9 cellular contexts compared by ENCODE assay signal in the genomic region with DNA sequence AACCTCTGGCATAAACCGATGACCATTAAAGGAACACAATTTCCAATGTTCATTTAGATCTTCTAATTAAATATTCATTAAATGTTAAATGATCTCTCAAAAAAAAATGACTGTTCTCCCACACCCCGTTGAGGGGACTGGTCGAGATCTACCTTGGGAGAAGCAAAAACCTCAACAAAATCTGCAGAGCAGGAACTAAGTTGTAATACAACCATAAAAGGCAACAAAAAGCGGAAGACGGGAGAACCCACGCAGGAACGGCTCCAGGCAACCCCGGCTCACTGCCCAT. TPM values are rescaled to one million over a fixed set of nuclear protein-coding genes. Genes with fewer than 3 reads are reported as not detected.
DNase-seq lines count a peak whose midpoint lies in the region; ATAC-seq and TF ChIP-seq lines count a peak whose summit lies in the region.
"Had no signal": no experiment of that assay in that cellular context is flagged by ENCODE, and none has a peak within 500 bp of the region (broad histone marks: within the 10 kb centered on the region; RNA-seq: fewer than 3 reads in every experiment).

No MANE protein-coding gene starts in this region.

- POLR2A ChIA-PET in CD4-positive, alpha-beta memory T cell (lab: Charles Lee; ENCODE audit: partially characterized antibody): interaction anchor here (0.8 to 4.9 kb wide), 17 partner anchors 9 to 1145 kb away, joined by 3 to 120 read pairs (median 5); a partner anchor contains a TSS

- H3K9me3 ChIP-seq in CD4-positive, alpha-beta memory T cell (ENCODE audit: control insufficient read depth in 1 of 2, low read length in 2 of 2): no peaks in the 10 kb centered on the region

- DNase-seq in CD4-positive, alpha-beta memory T cell: no peak
- DNase-seq in nephron progenitor cell (no peak), NCI-H2081 (lab: John Stamatoyannopoulos, UW) (no peak), GDM1 (lab: John Stamatoyannopoulos, UW) (no peak)

- peaks cover 0 to 7% (median 0%) of the 10 kb centered on the region in 8 donors for H3K9me3 Mint-ChIP-seq in CD4-positive, alpha-beta memory T cell
- peaks cover 31% of the 10 kb centered on the region for H3K9me3 Mint-ChIP-seq in nephron progenitor cell

- peaks cover 0 to 7% of the 10 kb centered on the region in 2 donors for H3K36me3 Mint-ChIP-seq in CD4-positive, alpha-beta memory T cell
- peaks cover 17% of the 10 kb centered on the region for H3K36me3 Mint-ChIP-seq in nephron progenitor cell (ENCODE audit: low read depth)

- H3K27me3 Mint-ChIP-seq in CD4-positive, alpha-beta memory T cell: no peaks in the 10 kb centered on the region
- no peaks in the 10 kb centered on the region for H3K27me3 Mint-ChIP-seq in nephron progenitor cell (ENCODE audit: low read depth, poor library complexity)

- ATAC-seq in GM19438 (IDR thresholded peaks at IDR 0.05; ENCODE audit: low read depth, unreplicated experiment): peak; percentile 29
- ATAC-seq in HG03442 (IDR thresholded peaks at IDR 0.05; ENCODE audit: unreplicated experiment): peak; percentile 36
- ATAC-seq in SK-N-SH treated with all-trans-retinoic acid at 6 μM for 48 hours: peak; percentile 31
- ATAC-seq in esophagus mucosa: peak; percentile 62

- H3K4me3 ChIP-seq in CD4-positive, alpha-beta memory T cell (ENCODE audit: low read length in 2 of 2): peak overlapping the region; percentile 36 to 70

- H3K4me3 Mint-ChIP-seq in CD4-positive, alpha-beta memory T cell: peak overlapping the region; percentile 94 to 98 (median 98)
- H3K4me3 Mint-ChIP-seq in nephron progenitor cell: peak overlapping the region; percentile 89

- CTCF ChIA-PET in CD4-positive, alpha-beta memory T cell (lab: Charles Lee; ENCODE audit: partially characterized antibody): interaction anchor here (0.8 to 3.9 kb wide), 10 partner anchors 9 to 1049 kb away, joined by 3 to 37 read pairs (median 3); a partner anchor contains a TSS

- peaks cover 29% of the 10 kb centered on the region for H3K4me1 ChIP-seq in CD4-positive, alpha-beta memory T cell (ENCODE audit: insufficient read depth, low read length)

- H3K36me3 ChIP-seq in CD4-positive, alpha-beta memory T cell (ENCODE audit: insufficient read depth, low read length): no peaks in the 10 kb centered on the region

- H3K27me3 ChIP-seq in CD4-positive, alpha-beta memory T cell (ENCODE audit: insufficient read depth, low read length): no peaks in the 10 kb centered on the region

- no peak for TF ChIP-seq CTCF in nephron progenitor cell (IDR thresholded peaks at IDR 0.05)

- peak overlapping the region; percentile 95 to 99 (median 98) for H3K27ac Mint-ChIP-seq in CD4-positive, alpha-beta memory T cell
- H3K27ac Mint-ChIP-seq in nephron progenitor cell: peak overlapping the region; percentile 62

- peak overlapping the region; percentile 87 for H3K27ac ChIP-seq in CD4-positive, alpha-beta memory T cell (ENCODE audit: low read depth, low read length)

- H3K4me1 Mint-ChIP-seq in CD4-positive, alpha-beta memory T cell: peaks cover 19 to 44% (median 27%) of the 10 kb centered on the region in 4 donors
- peaks cover 5% of the 10 kb centered on the region for H3K4me1 Mint-ChIP-seq in nephron progenitor cell

- intact Hi-C loops in CD4-positive, alpha-beta memory T cell (cut with micrococcal nuclease): loop anchor here (2.0 to 10.0 kb wide), 4 partner anchors 351 to 1701 kb away; a partner anchor contains a TSS

TF ChIP-seq in SK-N-SH treated with all-trans-retinoic acid at 6 μM for 48 hours, 23 proteins besides CTCF, POLR2A, EP300 and RAD21:
- no peak for TF ChIP-seq TCF4 (CRISPR knock-in tag; IDR thresholded peaks at IDR 0.05; ENCODE audit: borderline replicate concordance)
- TF ChIP-seq, protein P1, sequence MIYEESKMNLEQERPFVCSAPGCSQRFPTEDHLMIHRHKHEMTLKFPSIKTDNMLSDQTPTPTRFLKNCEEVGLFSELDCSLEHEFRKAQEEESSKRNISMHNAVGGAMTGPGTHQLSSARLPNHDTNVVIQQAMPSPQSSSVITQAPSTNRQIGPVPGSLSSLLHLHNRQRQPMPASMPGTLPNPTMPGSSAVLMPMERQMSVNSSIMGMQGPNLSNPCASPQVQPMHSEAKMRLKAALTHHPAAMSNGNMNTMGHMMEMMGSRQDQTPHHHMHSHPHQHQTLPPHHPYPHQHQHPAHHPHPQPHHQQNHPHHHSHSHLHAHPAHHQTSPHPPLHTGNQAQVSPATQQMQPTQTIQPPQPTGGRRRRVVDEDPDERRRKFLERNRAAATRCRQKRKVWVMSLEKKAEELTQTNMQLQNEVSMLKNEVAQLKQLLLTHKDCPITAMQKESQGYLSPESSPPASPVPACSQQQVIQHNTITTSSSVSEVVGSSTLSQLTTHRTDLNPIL (CRISPR knock-in tag; IDR thresholded peaks at IDR 0.05; ENCODE audit: low read depth): no peak
- TF ChIP-seq, protein P2, sequence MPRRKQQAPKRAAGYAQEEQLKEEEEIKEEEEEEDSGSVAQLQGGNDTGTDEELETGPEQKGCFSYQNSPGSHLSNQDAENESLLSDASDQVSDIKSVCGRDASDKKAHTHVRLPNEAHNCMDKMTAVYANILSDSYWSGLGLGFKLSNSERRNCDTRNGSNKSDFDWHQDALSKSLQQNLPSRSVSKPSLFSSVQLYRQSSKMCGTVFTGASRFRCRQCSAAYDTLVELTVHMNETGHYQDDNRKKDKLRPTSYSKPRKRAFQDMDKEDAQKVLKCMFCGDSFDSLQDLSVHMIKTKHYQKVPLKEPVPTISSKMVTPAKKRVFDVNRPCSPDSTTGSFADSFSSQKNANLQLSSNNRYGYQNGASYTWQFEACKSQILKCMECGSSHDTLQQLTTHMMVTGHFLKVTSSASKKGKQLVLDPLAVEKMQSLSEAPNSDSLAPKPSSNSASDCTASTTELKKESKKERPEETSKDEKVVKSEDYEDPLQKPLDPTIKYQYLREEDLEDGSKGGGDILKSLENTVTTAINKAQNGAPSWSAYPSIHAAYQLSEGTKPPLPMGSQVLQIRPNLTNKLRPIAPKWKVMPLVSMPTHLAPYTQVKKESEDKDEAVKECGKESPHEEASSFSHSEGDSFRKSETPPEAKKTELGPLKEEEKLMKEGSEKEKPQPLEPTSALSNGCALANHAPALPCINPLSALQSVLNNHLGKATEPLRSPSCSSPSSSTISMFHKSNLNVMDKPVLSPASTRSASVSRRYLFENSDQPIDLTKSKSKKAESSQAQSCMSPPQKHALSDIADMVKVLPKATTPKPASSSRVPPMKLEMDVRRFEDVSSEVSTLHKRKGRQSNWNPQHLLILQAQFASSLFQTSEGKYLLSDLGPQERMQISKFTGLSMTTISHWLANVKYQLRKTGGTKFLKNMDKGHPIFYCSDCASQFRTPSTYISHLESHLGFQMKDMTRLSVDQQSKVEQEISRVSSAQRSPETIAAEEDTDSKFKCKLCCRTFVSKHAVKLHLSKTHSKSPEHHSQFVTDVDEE (CRISPR knock-in tag; IDR thresholded peaks at IDR 0.05): no peak
- TF ChIP-seq ZC3H10 (CRISPR knock-in tag; IDR thresholded peaks at IDR 0.05): no peak
- TF ChIP-seq GLIS3 (CRISPR knock-in tag; IDR thresholded peaks at IDR 0.05): no peak
- no peak for TF ChIP-seq ZFP30 (CRISPR knock-in tag; IDR thresholded peaks at IDR 0.05)
- no peak for TF ChIP-seq ZNF8 (CRISPR knock-in tag; IDR thresholded peaks at IDR 0.05)
- TF ChIP-seq, protein P3, sequence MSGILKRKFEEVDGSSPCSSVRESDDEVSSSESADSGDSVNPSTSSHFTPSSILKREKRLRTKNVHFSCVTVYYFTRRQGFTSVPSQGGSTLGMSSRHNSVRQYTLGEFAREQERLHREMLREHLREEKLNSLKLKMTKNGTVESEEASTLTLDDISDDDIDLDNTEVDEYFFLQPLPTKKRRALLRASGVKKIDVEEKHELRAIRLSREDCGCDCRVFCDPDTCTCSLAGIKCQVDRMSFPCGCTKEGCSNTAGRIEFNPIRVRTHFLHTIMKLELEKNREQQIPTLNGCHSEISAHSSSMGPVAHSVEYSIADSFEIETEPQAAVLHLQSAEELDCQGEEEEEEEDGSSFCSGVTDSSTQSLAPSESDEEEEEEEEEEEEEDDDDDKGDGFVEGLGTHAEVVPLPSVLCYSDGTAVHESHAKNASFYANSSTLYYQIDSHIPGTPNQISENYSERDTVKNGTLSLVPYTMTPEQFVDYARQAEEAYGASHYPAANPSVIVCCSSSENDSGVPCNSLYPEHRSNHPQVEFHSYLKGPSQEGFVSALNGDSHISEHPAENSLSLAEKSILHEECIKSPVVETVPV (CRISPR knock-in tag; IDR thresholded peaks at IDR 0.05): no peak
- TF ChIP-seq PPARA (CRISPR knock-in tag; IDR thresholded peaks at IDR 0.05; ENCODE audit: borderline replicate concordance): no peak
- no peak for TF ChIP-seq ZFP3 (CRISPR knock-in tag; IDR thresholded peaks at IDR 0.05)
- TF ChIP-seq ARNTL (CRISPR knock-in tag; IDR thresholded peaks at IDR 0.05; ENCODE audit: borderline replicate concordance, low read depth): no peak
- no peak for TF ChIP-seq TOX (CRISPR knock-in tag; IDR thresholded peaks at IDR 0.05; ENCODE audit: borderline replicate concordance)
TF ChIP-seq in SK-N-SH treated with all-trans-retinoic acid at 6 μM for 48 hours: peak in this region for 0.

RNA-seq across cellular contexts. Expression of a gene that starts 0.8 kb away (rescaled TPM):
- total RNA-seq in CD4-positive, alpha-beta memory T cell: 10 to 100 TPM; 15.6 to 15.7 TPM
- polyA plus RNA-seq in CD4-positive, alpha-beta memory T cell: under 1 TPM in 1 of 2 donors, not detected in 1; 0.53 TPM
- 10.6 TPM for total RNA-seq in esophagus mucosa

RNA-seq across cellular contexts. Expression of a gene that starts 5.3 kb away (rescaled TPM):
- under 1 TPM in 1 of 2 experiments, not detected in 1; 0.17 TPM for total RNA-seq in CD4-positive, alpha-beta memory T cell
- under 1 TPM in 1 of 2 donors, not detected in 1; 0.09 TPM for polyA plus RNA-seq in CD4-positive, alpha-beta memory T cell
- 1.6 TPM for total RNA-seq in esophagus mucosa

RNA-seq across cellular contexts. Expression of a gene that starts 9.1 kb away (rescaled TPM):
- total RNA-seq in CD4-positive, alpha-beta memory T cell: 10 to 100 TPM; 21.1 to 23.0 TPM
- 10 to 100 TPM; 11.6 to 15.9 TPM for polyA plus RNA-seq in CD4-positive, alpha-beta memory T cell
- total RNA-seq in esophagus mucosa: 8.8 TPM

RNA-seq across cellular contexts. Expression of a gene that starts 48.6 kb away (rescaled TPM):
- not detected for total RNA-seq in CD4-positive, alpha-beta memory T cell
- not detected for polyA plus RNA-seq in CD4-positive, alpha-beta memory T cell
- total RNA-seq in esophagus mucosa: not detected
- total RNA-seq: T-helper 1 cell treated with Interleukin-12 subunit alpha and Interleukin-12 subunit beta and Interleukin-4 antibody, amounts not matched to agents 30 ng/mL and 1 ng/mL, for 36 hours had no signal

RNA-seq across cellular contexts. Expression of a gene that starts 48.6 kb away (rescaled TPM):
- total RNA-seq in CD4-positive, alpha-beta memory T cell: under 1 TPM; 0.33 to 0.47 TPM
- under 1 TPM; 0.38 to 0.98 TPM for polyA plus RNA-seq in CD4-positive, alpha-beta memory T cell
- 0.24 TPM for total RNA-seq in esophagus mucosa
